Comparison of ENCODE assay signal across 1 cellular context in the genomic region with DNA sequence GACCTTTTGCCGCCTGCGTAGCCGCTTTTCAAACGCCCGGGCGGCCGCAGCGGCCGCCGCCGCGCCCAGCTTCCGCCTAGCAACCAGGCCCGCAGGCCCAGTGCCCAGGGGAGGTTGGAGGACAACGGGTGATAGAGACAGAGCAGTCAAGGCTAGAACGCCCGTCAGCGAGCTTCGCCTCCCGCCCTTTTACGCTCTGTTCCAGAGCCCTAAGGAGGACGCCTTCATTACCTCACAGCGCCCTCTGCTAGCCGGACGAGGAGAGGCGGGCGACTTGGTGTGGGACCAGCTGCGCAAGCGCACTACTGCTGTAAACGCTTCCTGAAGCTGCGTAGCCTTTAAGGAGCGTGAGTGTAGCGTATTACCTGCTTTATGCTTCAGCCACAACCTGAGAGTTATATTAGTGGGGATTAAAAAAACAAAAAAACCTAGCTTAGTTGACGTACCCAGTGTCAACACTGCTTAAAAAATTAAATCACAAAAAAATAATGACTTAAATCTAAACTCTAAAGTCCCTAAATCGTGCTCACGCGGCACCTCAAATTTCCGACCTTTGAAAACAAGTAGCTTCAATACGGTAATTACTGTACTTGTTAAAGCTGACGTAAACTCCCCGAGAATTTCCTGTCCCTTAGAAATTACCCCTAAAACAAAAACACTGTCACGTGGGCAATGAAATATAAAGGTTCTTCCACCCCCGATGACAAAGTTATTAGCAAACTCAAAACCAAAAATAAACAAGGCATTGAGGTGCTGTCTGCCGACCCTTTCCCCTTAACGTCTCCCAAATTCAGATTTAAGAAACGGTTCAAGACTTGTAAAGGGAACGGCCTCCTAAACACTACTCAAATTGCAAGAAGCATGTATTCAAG.
TF ChIP-seq lines count a peak whose summit lies in the region.

A gene (minus strand): TSS at position 126 of the 872 bp plus-strand sequence. CDS start 405 bp downstream, outside the sequence.

TF ChIP-seq in K562, 482 proteins besides CTCF, POLR2A, EP300 and RAD21 (continued from another document and continues in another):
- TF ChIP-seq, protein P1, sequence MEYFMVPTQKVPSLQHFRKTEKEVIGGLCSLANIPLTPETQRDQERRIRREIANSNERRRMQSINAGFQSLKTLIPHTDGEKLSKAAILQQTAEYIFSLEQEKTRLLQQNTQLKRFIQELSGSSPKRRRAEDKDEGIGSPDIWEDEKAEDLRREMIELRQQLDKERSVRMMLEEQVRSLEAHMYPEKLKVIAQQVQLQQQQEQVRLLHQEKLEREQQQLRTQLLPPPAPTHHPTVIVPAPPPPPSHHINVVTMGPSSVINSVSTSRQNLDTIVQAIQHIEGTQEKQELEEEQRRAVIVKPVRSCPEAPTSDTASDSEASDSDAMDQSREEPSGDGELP (CRISPR knock-in tag; IDR thresholded peaks at IDR 0.05; ENCODE audit: borderline replicate concordance) = peak; percentile 83; the same call in 1 of the 2 replicates
- TF ChIP-seq L3MBTL2 (IDR thresholded peaks at IDR 0.05) (peak; percentile 47; the same call in 1 of the 2 replicates), TAF1 (IDR thresholded peaks at IDR 0.05; ENCODE audit: control insufficient read depth, extremely low read depth, insufficient read depth, low read length, severe bottlenecking) (peak; percentile 84), ZBTB7A (IDR thresholded peaks at IDR 0.05; ENCODE audit: borderline replicate concordance, control insufficient read depth, low read depth, low read length) (0 out of 2 replicates have a peak, but pooled peaks have one; percentile 14), PHTF2 (CRISPR knock-in tag; IDR thresholded peaks at IDR 0.05) (no peak), HNRNPLL (IDR thresholded peaks at IDR 0.05; ENCODE audit: low read depth, low read length, poor library complexity, severe bottlenecking) (peak; percentile 95), TCF7 (IDR thresholded peaks at IDR 0.05; ENCODE audit: borderline replicate concordance) (0 out of 2 replicates have a peak, but pooled peaks have one; percentile 36), KLF16 (IDR thresholded peaks at IDR 0.05) (peak; percentile 58), HCFC1 (IDR thresholded peaks at IDR 0.05; ENCODE audit: low read depth, low read length) (peak; percentile 62), RBBP5 (IDR thresholded peaks at IDR 0.05; ENCODE audit: borderline replicate concordance, insufficient read depth, low read length, poor library complexity, severe bottlenecking) (peak; percentile 80), TEAD1 (CRISPR knock-in tag; IDR thresholded peaks at IDR 0.05) (no peak), SRF (CRISPR knock-in tag; IDR thresholded peaks at IDR 0.05) (peak in 1 of 2 experiments; percentile 73; a peak in 1 of 4 replicates), FOXM1 (IDR thresholded peaks at IDR 0.05; ENCODE audit: low read depth) (peak; percentile 70), FOXM1 (CRISPR knock-in tag; IDR thresholded peaks at IDR 0.05; ENCODE audit: low read depth) (no peak), PML (IDR thresholded peaks at IDR 0.05; ENCODE audit: low read length) (peak; percentile 81), NEUROD1 (IDR thresholded peaks at IDR 0.05; ENCODE audit: borderline replicate concordance, low read depth, low read length, partially characterized antibody) (peak; percentile 61), MECOM (CRISPR knock-in tag; IDR thresholded peaks at IDR 0.05) (no peak), CC2D1A (IDR thresholded peaks at IDR 0.05) (peak; percentile 90), ADNP (tag; IDR thresholded peaks at IDR 0.05) (no peak), SMARCA4 (IDR thresholded peaks at IDR 0.05) (no peak), SUPT5H (IDR thresholded peaks at IDR 0.05) (peak; percentile 88), ZNF79 (CRISPR knock-in tag; IDR thresholded peaks at IDR 0.05; ENCODE audit: low read depth) (no peak)
- TF ChIP-seq, protein P2, sequence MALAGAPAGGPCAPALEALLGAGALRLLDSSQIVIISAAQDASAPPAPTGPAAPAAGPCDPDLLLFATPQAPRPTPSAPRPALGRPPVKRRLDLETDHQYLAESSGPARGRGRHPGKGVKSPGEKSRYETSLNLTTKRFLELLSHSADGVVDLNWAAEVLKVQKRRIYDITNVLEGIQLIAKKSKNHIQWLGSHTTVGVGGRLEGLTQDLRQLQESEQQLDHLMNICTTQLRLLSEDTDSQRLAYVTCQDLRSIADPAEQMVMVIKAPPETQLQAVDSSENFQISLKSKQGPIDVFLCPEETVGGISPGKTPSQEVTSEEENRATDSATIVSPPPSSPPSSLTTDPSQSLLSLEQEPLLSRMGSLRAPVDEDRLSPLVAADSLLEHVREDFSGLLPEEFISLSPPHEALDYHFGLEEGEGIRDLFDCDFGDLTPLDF (CRISPR knock-in tag; IDR thresholded peaks at IDR 0.05) = peak; percentile 90
- TF ChIP-seq, protein P3, sequence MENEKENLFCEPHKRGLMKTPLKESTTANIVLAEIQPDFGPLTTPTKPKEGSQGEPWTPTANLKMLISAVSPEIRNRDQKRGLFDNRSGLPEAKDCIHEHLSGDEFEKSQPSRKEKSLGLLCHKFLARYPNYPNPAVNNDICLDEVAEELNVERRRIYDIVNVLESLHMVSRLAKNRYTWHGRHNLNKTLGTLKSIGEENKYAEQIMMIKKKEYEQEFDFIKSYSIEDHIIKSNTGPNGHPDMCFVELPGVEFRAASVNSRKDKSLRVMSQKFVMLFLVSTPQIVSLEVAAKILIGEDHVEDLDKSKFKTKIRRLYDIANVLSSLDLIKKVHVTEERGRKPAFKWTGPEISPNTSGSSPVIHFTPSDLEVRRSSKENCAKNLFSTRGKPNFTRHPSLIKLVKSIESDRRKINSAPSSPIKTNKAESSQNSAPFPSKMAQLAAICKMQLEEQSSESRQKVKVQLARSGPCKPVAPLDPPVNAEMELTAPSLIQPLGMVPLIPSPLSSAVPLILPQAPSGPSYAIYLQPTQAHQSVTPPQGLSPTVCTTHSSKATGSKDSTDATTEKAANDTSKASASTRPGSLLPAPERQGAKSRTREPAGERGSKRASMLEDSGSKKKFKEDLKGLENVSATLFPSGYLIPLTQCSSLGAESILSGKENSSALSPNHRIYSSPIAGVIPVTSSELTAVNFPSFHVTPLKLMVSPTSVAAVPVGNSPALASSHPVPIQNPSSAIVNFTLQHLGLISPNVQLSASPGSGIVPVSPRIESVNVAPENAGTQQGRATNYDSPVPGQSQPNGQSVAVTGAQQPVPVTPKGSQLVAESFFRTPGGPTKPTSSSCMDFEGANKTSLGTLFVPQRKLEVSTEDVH (IDR thresholded peaks at IDR 0.05; ENCODE audit: low read depth, partially characterized antibody) = peak; percentile 63
- TF ChIP-seq, protein P4, sequence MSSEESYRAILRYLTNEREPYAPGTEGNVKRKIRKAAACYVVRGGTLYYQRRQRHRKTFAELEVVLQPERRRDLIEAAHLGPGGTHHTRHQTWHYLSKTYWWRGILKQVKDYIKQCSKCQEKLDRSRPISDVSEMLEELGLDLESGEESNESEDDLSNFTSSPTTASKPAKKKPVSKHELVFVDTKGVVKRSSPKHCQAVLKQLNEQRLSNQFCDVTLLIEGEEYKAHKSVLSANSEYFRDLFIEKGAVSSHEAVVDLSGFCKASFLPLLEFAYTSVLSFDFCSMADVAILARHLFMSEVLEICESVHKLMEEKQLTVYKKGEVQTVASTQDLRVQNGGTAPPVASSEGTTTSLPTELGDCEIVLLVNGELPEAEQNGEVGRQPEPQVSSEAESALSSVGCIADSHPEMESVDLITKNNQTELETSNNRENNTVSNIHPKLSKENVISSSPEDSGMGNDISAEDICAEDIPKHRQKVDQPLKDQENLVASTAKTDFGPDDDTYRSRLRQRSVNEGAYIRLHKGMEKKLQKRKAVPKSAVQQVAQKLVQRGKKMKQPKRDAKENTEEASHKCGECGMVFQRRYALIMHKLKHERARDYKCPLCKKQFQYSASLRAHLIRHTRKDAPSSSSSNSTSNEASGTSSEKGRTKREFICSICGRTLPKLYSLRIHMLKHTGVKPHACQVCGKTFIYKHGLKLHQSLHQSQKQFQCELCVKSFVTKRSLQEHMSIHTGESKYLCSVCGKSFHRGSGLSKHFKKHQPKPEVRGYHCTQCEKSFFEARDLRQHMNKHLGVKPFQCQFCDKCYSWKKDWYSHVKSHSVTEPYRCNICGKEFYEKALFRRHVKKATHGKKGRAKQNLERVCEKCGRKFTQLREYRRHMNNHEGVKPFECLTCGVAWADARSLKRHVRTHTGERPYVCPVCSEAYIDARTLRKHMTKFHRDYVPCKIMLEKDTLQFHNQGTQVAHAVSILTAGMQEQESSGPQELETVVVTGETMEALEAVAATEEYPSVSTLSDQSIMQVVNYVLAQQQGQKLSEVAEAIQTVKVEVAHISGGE (CRISPR knock-in tag; IDR thresholded peaks at IDR 0.05) = peak in 1 of 3 experiments; percentile 43; a peak in 1 of 6 replicates
- TF ChIP-seq, protein P5, sequence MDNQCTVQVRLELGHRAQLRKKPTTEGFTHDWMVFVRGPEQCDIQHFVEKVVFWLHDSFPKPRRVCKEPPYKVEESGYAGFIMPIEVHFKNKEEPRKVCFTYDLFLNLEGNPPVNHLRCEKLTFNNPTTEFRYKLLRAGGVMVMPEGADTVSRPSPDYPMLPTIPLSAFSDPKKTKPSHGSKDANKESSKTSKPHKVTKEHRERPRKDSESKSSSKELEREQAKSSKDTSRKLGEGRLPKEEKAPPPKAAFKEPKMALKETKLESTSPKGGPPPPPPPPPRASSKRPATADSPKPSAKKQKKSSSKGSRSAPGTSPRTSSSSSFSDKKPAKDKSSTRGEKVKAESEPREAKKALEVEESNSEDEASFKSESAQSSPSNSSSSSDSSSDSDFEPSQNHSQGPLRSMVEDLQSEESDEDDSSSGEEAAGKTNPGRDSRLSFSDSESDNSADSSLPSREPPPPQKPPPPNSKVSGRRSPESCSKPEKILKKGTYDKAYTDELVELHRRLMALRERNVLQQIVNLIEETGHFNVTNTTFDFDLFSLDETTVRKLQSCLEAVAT (IDR thresholded peaks at IDR 0.05) = no peak
- TF ChIP-seq, protein P6, sequence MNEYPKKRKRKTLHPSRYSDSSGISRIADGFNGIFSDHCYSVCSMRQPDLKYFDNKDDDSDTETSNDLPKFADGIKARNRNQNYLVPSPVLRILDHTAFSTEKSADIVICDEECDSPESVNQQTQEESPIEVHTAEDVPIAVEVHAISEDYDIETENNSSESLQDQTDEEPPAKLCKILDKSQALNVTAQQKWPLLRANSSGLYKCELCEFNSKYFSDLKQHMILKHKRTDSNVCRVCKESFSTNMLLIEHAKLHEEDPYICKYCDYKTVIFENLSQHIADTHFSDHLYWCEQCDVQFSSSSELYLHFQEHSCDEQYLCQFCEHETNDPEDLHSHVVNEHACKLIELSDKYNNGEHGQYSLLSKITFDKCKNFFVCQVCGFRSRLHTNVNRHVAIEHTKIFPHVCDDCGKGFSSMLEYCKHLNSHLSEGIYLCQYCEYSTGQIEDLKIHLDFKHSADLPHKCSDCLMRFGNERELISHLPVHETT (CRISPR knock-in tag; conservative IDR thresholded peaks at IDR 0.05 in 1 of 2, IDR thresholded peaks at IDR 0.05 in 1 of 2) = peak in 1 of 2 experiments; percentile 81; a peak in 2 of 4 replicates
- TF ChIP-seq, protein P7, sequence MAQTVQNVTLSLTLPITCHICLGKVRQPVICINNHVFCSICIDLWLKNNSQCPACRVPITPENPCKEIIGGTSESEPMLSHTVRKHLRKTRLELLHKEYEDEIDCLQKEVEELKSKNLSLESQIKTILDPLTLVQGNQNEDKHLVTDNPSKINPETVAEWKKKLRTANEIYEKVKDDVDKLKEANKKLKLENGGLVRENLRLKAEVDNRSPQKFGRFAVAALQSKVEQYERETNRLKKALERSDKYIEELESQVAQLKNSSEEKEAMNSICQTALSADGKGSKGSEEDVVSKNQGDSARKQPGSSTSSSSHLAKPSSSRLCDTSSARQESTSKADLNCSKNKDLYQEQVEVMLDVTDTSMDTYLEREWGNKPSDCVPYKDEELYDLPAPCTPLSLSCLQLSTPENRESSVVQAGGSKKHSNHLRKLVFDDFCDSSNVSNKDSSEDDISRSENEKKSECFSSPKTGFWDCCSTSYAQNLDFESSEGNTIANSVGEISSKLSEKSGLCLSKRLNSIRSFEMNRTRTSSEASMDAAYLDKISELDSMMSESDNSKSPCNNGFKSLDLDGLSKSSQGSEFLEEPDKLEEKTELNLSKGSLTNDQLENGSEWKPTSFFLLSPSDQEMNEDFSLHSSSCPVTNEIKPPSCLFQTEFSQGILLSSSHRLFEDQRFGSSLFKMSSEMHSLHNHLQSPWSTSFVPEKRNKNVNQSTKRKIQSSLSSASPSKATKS (CRISPR knock-in tag; IDR thresholded peaks at IDR 0.05) = no peak
- TF ChIP-seq, protein P8, sequence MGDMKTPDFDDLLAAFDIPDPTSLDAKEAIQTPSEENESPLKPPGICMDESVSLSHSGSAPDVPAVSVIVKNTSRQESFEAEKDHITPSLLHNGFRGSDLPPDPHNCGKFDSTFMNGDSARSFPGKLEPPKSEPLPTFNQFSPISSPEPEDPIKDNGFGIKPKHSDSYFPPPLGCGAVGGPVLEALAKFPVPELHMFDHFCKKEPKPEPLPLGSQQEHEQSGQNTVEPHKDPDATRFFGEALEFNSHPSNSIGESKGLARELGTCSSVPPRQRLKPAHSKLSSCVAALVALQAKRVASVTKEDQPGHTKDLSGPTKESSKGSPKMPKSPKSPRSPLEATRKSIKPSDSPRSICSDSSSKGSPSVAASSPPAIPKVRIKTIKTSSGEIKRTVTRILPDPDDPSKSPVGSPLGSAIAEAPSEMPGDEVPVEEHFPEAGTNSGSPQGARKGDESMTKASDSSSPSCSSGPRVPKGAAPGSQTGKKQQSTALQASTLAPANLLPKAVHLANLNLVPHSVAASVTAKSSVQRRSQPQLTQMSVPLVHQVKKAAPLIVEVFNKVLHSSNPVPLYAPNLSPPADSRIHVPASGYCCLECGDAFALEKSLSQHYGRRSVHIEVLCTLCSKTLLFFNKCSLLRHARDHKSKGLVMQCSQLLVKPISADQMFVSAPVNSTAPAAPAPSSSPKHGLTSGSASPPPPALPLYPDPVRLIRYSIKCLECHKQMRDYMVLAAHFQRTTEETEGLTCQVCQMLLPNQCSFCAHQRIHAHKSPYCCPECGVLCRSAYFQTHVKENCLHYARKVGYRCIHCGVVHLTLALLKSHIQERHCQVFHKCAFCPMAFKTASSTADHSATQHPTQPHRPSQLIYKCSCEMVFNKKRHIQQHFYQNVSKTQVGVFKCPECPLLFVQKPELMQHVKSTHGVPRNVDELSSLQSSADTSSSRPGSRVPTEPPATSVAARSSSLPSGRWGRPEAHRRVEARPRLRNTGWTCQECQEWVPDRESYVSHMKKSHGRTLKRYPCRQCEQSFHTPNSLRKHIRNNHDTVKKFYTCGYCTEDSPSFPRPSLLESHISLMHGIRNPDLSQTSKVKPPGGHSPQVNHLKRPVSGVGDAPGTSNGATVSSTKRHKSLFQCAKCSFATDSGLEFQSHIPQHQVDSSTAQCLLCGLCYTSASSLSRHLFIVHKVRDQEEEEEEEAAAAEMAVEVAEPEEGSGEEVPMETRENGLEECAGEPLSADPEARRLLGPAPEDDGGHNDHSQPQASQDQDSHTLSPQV (IDR thresholded peaks at IDR 0.05) = 0 out of 2 replicates have a peak, but pooled peaks have one; percentile 29
- TF ChIP-seq, protein P9, sequence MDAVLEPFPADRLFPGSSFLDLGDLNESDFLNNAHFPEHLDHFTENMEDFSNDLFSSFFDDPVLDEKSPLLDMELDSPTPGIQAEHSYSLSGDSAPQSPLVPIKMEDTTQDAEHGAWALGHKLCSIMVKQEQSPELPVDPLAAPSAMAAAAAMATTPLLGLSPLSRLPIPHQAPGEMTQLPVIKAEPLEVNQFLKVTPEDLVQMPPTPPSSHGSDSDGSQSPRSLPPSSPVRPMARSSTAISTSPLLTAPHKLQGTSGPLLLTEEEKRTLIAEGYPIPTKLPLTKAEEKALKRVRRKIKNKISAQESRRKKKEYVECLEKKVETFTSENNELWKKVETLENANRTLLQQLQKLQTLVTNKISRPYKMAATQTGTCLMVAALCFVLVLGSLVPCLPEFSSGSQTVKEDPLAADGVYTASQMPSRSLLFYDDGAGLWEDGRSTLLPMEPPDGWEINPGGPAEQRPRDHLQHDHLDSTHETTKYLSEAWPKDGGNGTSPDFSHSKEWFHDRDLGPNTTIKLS (IDR thresholded peaks at IDR 0.05; ENCODE audit: borderline replicate concordance, low read depth) = peak; percentile 63; the same call in 1 of the 2 replicates
